ENCODE assay signal across 1 cellular context in the genomic region with DNA sequence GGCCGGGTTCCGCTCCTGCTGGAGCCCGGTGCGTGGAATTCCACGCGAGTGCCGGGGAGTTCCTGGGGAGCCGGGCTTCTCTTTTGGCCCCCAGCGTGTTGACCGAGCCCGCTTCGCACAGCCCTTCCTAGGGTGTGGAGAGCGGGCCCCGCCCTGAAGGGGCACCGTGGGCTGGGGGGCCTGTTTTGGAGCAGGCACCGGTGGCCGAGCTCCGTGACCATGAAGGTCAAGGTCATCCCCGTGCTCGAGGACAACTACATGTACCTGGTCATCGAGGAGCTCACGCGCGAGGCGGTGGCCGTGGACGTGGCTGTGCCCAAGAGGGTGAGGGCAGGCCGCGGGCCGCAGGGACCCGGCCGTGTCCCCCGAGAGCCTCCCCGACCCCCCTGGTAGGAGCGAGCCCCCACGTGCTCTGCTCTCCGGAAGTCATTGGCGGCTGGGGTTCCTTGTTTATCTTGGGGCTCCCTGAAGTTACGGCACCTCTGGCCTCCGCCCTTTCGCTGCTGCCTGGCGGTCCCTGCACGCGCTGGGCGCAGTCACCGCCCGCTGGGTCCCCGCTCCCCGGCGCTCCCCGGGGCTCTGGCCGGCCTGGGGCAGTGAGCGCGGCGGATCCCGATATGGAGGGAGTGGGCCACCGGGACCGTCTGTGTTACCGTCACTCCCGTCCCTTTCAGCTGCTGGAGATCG.
TF ChIP-seq lines count a peak whose summit lies in the region.

No MANE protein-coding gene starts in this region.

TF ChIP-seq in A549, 52 proteins besides CTCF, POLR2A, EP300 and RAD21 (continued from another document):
- TF ChIP-seq, protein P1, sequence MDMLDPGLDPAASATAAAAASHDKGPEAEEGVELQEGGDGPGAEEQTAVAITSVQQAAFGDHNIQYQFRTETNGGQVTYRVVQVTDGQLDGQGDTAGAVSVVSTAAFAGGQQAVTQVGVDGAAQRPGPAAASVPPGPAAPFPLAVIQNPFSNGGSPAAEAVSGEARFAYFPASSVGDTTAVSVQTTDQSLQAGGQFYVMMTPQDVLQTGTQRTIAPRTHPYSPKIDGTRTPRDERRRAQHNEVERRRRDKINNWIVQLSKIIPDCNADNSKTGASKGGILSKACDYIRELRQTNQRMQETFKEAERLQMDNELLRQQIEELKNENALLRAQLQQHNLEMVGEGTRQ (IDR thresholded peaks at IDR 0.05) = 0 out of 2 replicates have a peak, but pooled peaks have one; percentile 3
- TF ChIP-seq FOSB (CRISPR knock-in tag; IDR thresholded peaks at IDR 0.05) = no peak
- no peak for TF ChIP-seq ATOH8 (CRISPR knock-in tag; IDR thresholded peaks at IDR 0.05; ENCODE audit: low read depth)
